ENCODE assay signal across 9 cellular contexts in genomic region chr1:243727503-243728191, GRCh38.
DNase-seq lines count a peak whose midpoint lies in the region; ATAC-seq, FAIRE-seq and TF ChIP-seq lines count a peak whose summit lies in the region.
"Had no signal": no experiment of that assay in that cellular context is flagged by ENCODE, and none has a peak within 500 bp of the region (broad histone marks: within the 10 kb centered on the region; RNA-seq: fewer than 3 reads in every experiment).

No MANE protein-coding gene starts in this region.

- intact Hi-C loops in left lung (cut with DNase I) = no loop called here
- intact Hi-C loops in activated CD4-positive, alpha-beta T cell treated with anti-CD3 and anti-CD28 coated beads, Interleukin-2, amount 10 ng/mL, durations not matched to agents 24 days and 14 days (cut with micrococcal nuclease) = no loop called here

- H3K27me3 Mint-ChIP-seq in endothelial cell (ENCODE audit: unreplicated experiment) = peaks cover 4% of the 10 kb centered on the region
- H3K27me3 Mint-ChIP-seq in activated CD4-positive, alpha-beta T cell treated with anti-CD3 and anti-CD28 coated beads, Interleukin-2, amount 10 ng/mL, durations not matched to agents 24 days and 14 days = no peaks in the 10 kb centered on the region

- H3K4me1 ChIP-seq in left lung = peaks cover 0 to 48% of the 10 kb centered on the region in 2 donors

- H3K4me3 Mint-ChIP-seq in endothelial cell (ENCODE audit: unreplicated experiment) = no peak overlapping the region
- no peak overlapping the region for H3K4me3 Mint-ChIP-seq in activated CD4-positive, alpha-beta T cell treated with anti-CD3 and anti-CD28 coated beads, Interleukin-2, amount 10 ng/mL, durations not matched to agents 24 days and 14 days

- no peaks in the 10 kb centered on the region for H3K36me3 ChIP-seq in left lung

- DNase-seq in GM18507 (ENCODE audit: extremely low spot score, insufficient read length, low read depth) (peak; percentile 9), left lung (no peak), NCI-H1694 treated with DMSO at 0.1 percent for 48 hours (lab: John Stamatoyannopoulos, UW) (no peak), endothelial cell (ENCODE audit: low spot score) (no peak)
- DNase-seq in activated naive CD4-positive, alpha-beta T cell treated with anti-CD3 and anti-CD28 coated beads, Interleukin-2, amount 50 U/mL, for 72 hours (ENCODE audit: low spot score in 2 of 2) = no peak
- no peak for DNase-seq in activated CD4-positive, alpha-beta T cell treated with anti-CD3 and anti-CD28 coated beads, Interleukin-2, amount 10 ng/mL, durations not matched to agents 24 days and 14 days

- H3K9me3 ChIP-seq in left lung = peaks cover 0 to 2% of the 10 kb centered on the region in 2 donors

- H3K27ac ChIP-seq in left lung = peak overlapping the region; percentile 10 to 85

- no peak overlapping the region for H3K27ac Mint-ChIP-seq in endothelial cell (ENCODE audit: unreplicated experiment)
- H3K27ac Mint-ChIP-seq in activated naive CD4-positive, alpha-beta T cell treated with anti-CD3 and anti-CD28 coated beads, Interleukin-2, amount 50 U/mL, for 72 hours = no peak overlapping the region
- no peak overlapping the region for H3K27ac Mint-ChIP-seq in activated CD4-positive, alpha-beta T cell treated with anti-CD3 and anti-CD28 coated beads, Interleukin-2, amount 10 ng/mL, durations not matched to agents 24 days and 14 days

- TF ChIP-seq CTCF in left lung (IDR thresholded peaks at IDR 0.05) (no peak), endothelial cell (IDR thresholded peaks at IDR 0.05; ENCODE audit: unreplicated experiment) (no peak)

- H3K27me3 ChIP-seq in left lung = no peaks in the 10 kb centered on the region

- H3K36me3 Mint-ChIP-seq in endothelial cell (ENCODE audit: low read depth, unreplicated experiment) = peaks cover 7% of the 10 kb centered on the region
- H3K36me3 Mint-ChIP-seq in activated naive CD4-positive, alpha-beta T cell treated with anti-CD3 and anti-CD28 coated beads, Interleukin-2, amount 50 U/mL, for 72 hours = peaks cover 6 to 21% of the 10 kb centered on the region in 2 donors
- H3K36me3 Mint-ChIP-seq in activated CD4-positive, alpha-beta T cell treated with anti-CD3 and anti-CD28 coated beads, Interleukin-2, amount 10 ng/mL, durations not matched to agents 24 days and 14 days (ENCODE audit: low read depth) = peaks cover 2% of the 10 kb centered on the region

- no peak overlapping the region for H3K4me3 ChIP-seq in left lung

- no peaks in the 10 kb centered on the region for H3K4me1 Mint-ChIP-seq in endothelial cell (ENCODE audit: unreplicated experiment)
- peaks cover 11% of the 10 kb centered on the region for H3K4me1 Mint-ChIP-seq in activated CD4-positive, alpha-beta T cell treated with anti-CD3 and anti-CD28 coated beads, Interleukin-2, amount 10 ng/mL, durations not matched to agents 24 days and 14 days

- peak; percentile 70 for FAIRE-seq in GM18507 (lab: Jason Lieb, UNC)

- H3K9me3 Mint-ChIP-seq in endothelial cell (ENCODE audit: unreplicated experiment) = no peaks in the 10 kb centered on the region
- H3K9me3 Mint-ChIP-seq in activated naive CD4-positive, alpha-beta T cell treated with anti-CD3 and anti-CD28 coated beads, Interleukin-2, amount 50 U/mL, for 72 hours = peaks cover 0 to 5% of the 10 kb centered on the region in 2 donors
- H3K9me3 Mint-ChIP-seq in activated CD4-positive, alpha-beta T cell treated with anti-CD3 and anti-CD28 coated beads, Interleukin-2, amount 10 ng/mL, durations not matched to agents 24 days and 14 days = peaks cover 6% of the 10 kb centered on the region

- ATAC-seq in GM21723 (IDR thresholded peaks at IDR 0.05; ENCODE audit: unreplicated experiment) (peak; percentile 90), HG03457 (IDR thresholded peaks at IDR 0.05; ENCODE audit: unreplicated experiment) (peak; percentile 78), left lung (peak; percentile 38)
- ATAC-seq in activated naive CD4-positive, alpha-beta T cell treated with anti-CD3 and anti-CD28 coated beads, Interleukin-2, amount 50 U/mL, for 72 hours = no peak
- ATAC-seq: Right ventricle myocardium inferior had no signal

Comparison
In these comparisons a context has a peak if more than half of its experiments do, and no peak if none do; other contexts are left out.
1. ATAC-seq: peak in GM21723 (single experiment), HG03457 (single experiment) and left lung (single experiment); none in activated naive CD4-positive, alpha-beta T cell treated with anti-CD3 and anti-CD28 coated beads, Interleukin-2, amount 50 U/mL, for 72 hours (0 of 2).